In the genomic region with DNA sequence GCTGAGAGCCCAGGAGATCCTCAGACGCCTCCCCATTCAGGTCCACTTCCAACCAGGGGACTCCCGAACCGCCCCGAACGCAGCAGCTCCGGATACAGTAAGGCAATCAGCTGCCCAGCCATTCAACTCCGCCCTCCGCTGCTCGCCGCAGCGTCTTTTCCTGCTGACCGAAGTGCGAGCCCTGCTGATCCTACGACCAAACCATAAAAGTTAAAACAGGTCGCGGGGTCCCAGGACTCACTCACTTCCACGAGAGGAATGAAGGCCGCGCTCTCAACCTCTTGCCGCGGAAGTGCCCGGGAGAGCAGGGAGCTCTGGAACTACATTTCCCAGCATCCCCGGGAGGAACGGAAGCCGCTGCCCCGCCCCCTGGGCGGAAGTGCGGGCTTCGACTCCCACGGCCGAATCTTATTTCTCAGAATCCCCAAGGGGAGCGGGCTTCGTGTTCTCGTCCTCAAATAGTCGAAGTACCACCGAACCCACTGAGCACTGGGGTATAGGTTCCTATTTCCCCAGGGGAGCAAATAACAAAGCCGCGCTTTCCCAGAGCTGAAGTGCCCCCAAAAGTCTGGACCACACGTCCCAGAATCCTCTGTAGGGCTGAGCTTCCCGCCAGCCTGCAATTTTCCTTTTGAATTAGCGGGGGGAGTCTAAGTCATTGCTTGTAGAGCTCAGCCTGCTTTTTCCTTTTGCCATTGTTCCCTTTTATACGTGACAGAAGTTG, we compare ENCODE assay signal across 8 cellular contexts. TPM values are rescaled to one million over a fixed set of nuclear protein-coding genes. Genes with fewer than 3 reads are reported as not detected.
DNase-seq lines count a peak whose midpoint lies in the region; ATAC-seq, FAIRE-seq and TF ChIP-seq lines count a peak whose summit lies in the region.

A gene (minus strand): TSS at position 298 of the 724 bp plus-strand sequence. CDS start 13,097 bp downstream, outside the sequence.

- POLR2A ChIA-PET in A673 (lab: Charles Lee; ENCODE audit: low non-redundant PET), result interaction anchor here (0.6 to 1.0 kb wide), 2 partner anchors 31 to 267 kb away, joined by 3 to 4 read pairs; no protein-coding TSS in a partner anchor

- peaks cover 6% of the 10 kb centered on the region for H3K79me2 ChIP-seq in mammary epithelial cell (ENCODE audit: insufficient read depth, low read length)

- BruUV-seq in A673 (replicated peaks; lab: Mats Ljungman, UMichigan) (no TSS peak), mammary epithelial cell (replicated peaks; lab: Mats Ljungman, UMichigan) (no TSS peak)

- CTCF ChIA-PET in A673 (lab: Charles Lee) (interaction anchor here (0.6 kb wide), 1 partner anchor 125 kb away, joined by 3 read pairs; no protein-coding TSS in a partner anchor), mammary epithelial cell (lab: Charles Lee; ENCODE audit: low non-redundant PET) (interaction anchor here (0.5 to 0.6 kb wide), 6 partner anchors 16 to 273 kb away, joined by 3 to 5 read pairs (median 3); a partner anchor contains a TSS)

- peak within 1 kb of the TSS; percentile 81 for H3K27ac ChIP-seq in A673 (ENCODE audit: low read depth, low read length, poor library complexity, severe bottlenecking)
- peak within 1 kb of the TSS; percentile 90 for H3K27ac ChIP-seq in WERI-Rb-1
- no peak within 1 kb of the TSS for H3K27ac ChIP-seq in mammary epithelial cell (ENCODE audit: insufficient read depth, low read depth, low read length)
- H3K27ac ChIP-seq in iPS-20b (ENCODE audit: low read length), result peak within 1 kb of the TSS; percentile 67
- H3K27ac ChIP-seq in small intestine (ENCODE audit: low read depth in 1 of 2, low read length in 1 of 2), result peak within 1 kb of the TSS; percentile 61 to 95

- no peaks in the 10 kb centered on the region for H4K20me1 ChIP-seq in mammary epithelial cell (ENCODE audit: insufficient read depth, low read length)

- peak; percentile 65 for ATAC-seq in GM18870 (IDR thresholded peaks at IDR 0.05; ENCODE audit: unreplicated experiment)
- ATAC-seq in HG03135 (IDR thresholded peaks at IDR 0.05; ENCODE audit: unreplicated experiment), result peak; percentile 96

- no peak for FAIRE-seq in small intestine (lab: Jason Lieb, UNC)

- TF ChIP-seq CTCF in A673 (conservative IDR thresholded peaks at IDR 0.05; ENCODE audit: low read depth, low read length) (no peak), WERI-Rb-1 (IDR thresholded peaks at IDR 0.05; ENCODE audit: low read depth, low read length) (no peak), mammary epithelial cell (conservative IDR thresholded peaks at IDR 0.05 in 1 of 2, IDR thresholded peaks at IDR 0.05 in 1 of 2; ENCODE audit: extremely low read depth in 1 of 2, insufficient read depth in 1 of 2, low read depth in 1 of 2, low read length in 2 of 2) (no peak)

- 5% methylated on average over 20 of the region's 42 CpGs for WGBS in mammary epithelial cell (ENCODE audit: low coverage, missing lambda C conversion rate)
- 0% methylated on average over 42 of the region's 42 CpGs for WGBS in small intestine, 3 donors

- dilution Hi-C loops in mammary epithelial cell (cut with HindIII; ENCODE audit: low sequenced_read_pairs), result no loop called here

- intact Hi-C loops in A673 (cut with micrococcal nuclease; ENCODE audit: unreplicated experiment), result no loop called here
- intact Hi-C loops in mammary epithelial cell (cut with micrococcal nuclease), result loop anchor here (1.0 to 10.0 kb wide), 4 partner anchors 16 to 110 kb away; a partner anchor contains a TSS

- H3K36me3 ChIP-seq in A673 (ENCODE audit: insufficient read depth, low read length, poor library complexity, severe bottlenecking) (peaks cover 19% of the 10 kb centered on the region), WERI-Rb-1 (peaks cover 31% of the 10 kb centered on the region), mammary epithelial cell (ENCODE audit: insufficient read depth, low read length) (peaks cover 4% of the 10 kb centered on the region), iPS-20b (ENCODE audit: insufficient read depth, low read depth, low read length) (peaks cover 22% of the 10 kb centered on the region), small intestine (ENCODE audit: control insufficient read depth in 2 of 2, insufficient read depth in 2 of 2, low read length in 2 of 2) (peaks cover 2 to 7% of the 10 kb centered on the region in 2 donors)

- DNase-seq in A673 (ENCODE audit: low spot score) (peak; percentile 96), NCI-H2196 treated with DMSO at 0.1 percent for 48 hours (lab: John Stamatoyannopoulos, UW; ENCODE audit: unreplicated experiment) (peak; percentile 83), WERI-Rb-1 (peak; percentile 92), mammary epithelial cell (peak; percentile 85), small intestine (peak; percentile 91)

- peaks cover 12% of the 10 kb centered on the region for H3K9me3 ChIP-seq in A673 (ENCODE audit: low read depth, low read length, poor library complexity, severe bottlenecking)
- H3K9me3 ChIP-seq in WERI-Rb-1 (ENCODE audit: severe bottlenecking), result peaks cover 3% of the 10 kb centered on the region
- H3K9me3 ChIP-seq in mammary epithelial cell (replicated peaks; ENCODE audit: insufficient read depth, low read length), result no peaks in the 10 kb centered on the region
- H3K9me3 ChIP-seq in iPS-20b (ENCODE audit: insufficient read depth, low read depth, low read length), result peaks cover 15% of the 10 kb centered on the region
- H3K9me3 ChIP-seq in small intestine (ENCODE audit: control insufficient read depth, low read depth), result no peaks in the 10 kb centered on the region

- H3K4me1 ChIP-seq in A673 (ENCODE audit: insufficient read depth, low read length, poor library complexity, severe bottlenecking) (peaks cover 5% of the 10 kb centered on the region), mammary epithelial cell (ENCODE audit: insufficient read depth, low read length) (peaks cover 8% of the 10 kb centered on the region), iPS-20b (ENCODE audit: insufficient read depth, low read length) (0 out of 2 replicates have a peak, but pooled peaks cover 5% of the 10 kb centered on the region), small intestine (ENCODE audit: control insufficient read depth in 2 of 2, insufficient read depth in 1 of 2, low read depth in 1 of 2, low read length in 1 of 2) (peaks cover 0 to 5% of the 10 kb centered on the region in 2 donors)

- in situ Hi-C loops in mammary epithelial cell (cut with MboI; ENCODE audit: low sequenced_read_pairs in 2 of 2), result no loop called here

- H3K27me3 ChIP-seq in A673 (replicated peaks; ENCODE audit: insufficient read depth, low read depth, low read length, poor library complexity), result no peaks in the 10 kb centered on the region
- no peaks in the 10 kb centered on the region for H3K27me3 ChIP-seq in WERI-Rb-1 (ENCODE audit: insufficient read depth, low read depth, severe bottlenecking)
- H3K27me3 ChIP-seq in mammary epithelial cell (ENCODE audit: insufficient read depth, low read length), result no peaks in the 10 kb centered on the region
- no peaks in the 10 kb centered on the region for H3K27me3 ChIP-seq in iPS-20b (ENCODE audit: insufficient read depth, low read length)
- no peaks in the 10 kb centered on the region for H3K27me3 ChIP-seq in small intestine (ENCODE audit: control insufficient read depth in 2 of 2, insufficient read depth in 2 of 2, low read length in 2 of 2)

- H3K4me3 ChIP-seq in A673 (ENCODE audit: low read depth, low read length, poor library complexity, severe bottlenecking) (peak within 1 kb of the TSS; percentile 74), WERI-Rb-1 (ENCODE audit: low read depth, low read length) (peak within 1 kb of the TSS; percentile 90), mammary epithelial cell (replicated peaks in 1 of 3; ENCODE audit: insufficient read depth in 1 of 3, low read depth in 2 of 3, low read length in 3 of 3) (peak within 1 kb of the TSS; percentile 78 to 83 (median 81)), iPS-20b (ENCODE audit: low read length) (peak within 1 kb of the TSS; percentile 73), small intestine (ENCODE audit: low read depth in 1 of 2, low read length in 2 of 2) (peak within 1 kb of the TSS; percentile 74)

- H3K9ac ChIP-seq in mammary epithelial cell (ENCODE audit: insufficient read depth, low read length) (peak within 1 kb of the TSS; percentile 65), iPS-20b (ENCODE audit: low read depth, low read length) (peak within 1 kb of the TSS; percentile 77)

- H2AFZ ChIP-seq in mammary epithelial cell (ENCODE audit: low read depth, low read length), result peak within 1 kb of the TSS; percentile 91

- H3K4me2 ChIP-seq in mammary epithelial cell (ENCODE audit: insufficient read depth, low read depth, low read length), result peak within 1 kb of the TSS; percentile 86

RNA-seq across cellular contexts. Expression of the gene that starts here (rescaled TPM):
- total RNA-seq in A673 (2021) (22.1 and 22.8 TPM in 2 replicates), mammary epithelial cell (10 to 100 TPM; 10.6 to 13.3 TPM)
- polyA plus RNA-seq in mammary epithelial cell (6.3 TPM), small intestine (1 to 10 TPM; 3.5 to 6.3 (median 5.8) TPM)
- 4.3 TPM for polyA minus RNA-seq in mammary epithelial cell
